Comparison of ENCODE assay signal across 8 cellular contexts in the genomic region with DNA sequence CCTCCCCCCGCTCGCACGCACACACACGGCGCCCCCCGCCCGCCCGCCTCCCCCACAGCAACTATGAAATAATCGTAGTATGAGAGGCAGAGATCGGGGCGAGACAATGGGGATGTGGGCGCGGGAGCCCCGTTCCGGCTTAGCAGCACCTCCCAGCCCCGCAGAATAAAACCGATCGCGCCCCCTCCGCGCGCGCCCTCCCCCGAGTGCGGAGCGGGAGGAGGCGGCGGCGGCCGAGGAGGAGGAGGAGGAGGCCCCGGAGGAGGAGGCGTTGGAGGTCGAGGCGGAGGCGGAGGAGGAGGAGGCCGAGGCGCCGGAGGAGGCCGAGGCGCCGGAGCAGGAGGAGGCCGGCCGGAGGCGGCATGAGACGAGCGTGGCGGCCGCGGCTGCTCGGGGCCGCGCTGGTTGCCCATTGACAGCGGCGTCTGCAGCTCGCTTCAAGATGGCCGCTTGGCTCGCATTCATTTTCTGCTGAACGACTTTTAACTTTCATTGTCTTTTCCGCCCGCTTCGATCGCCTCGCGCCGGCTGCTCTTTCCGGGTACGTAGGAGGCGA. TPM values are rescaled to one million over a fixed set of nuclear protein-coding genes. Genes with fewer than 3 reads are reported as not detected.
A peak's percentile ranks its signal among the peaks of the same experiment; 100 is the strongest.
DNase-seq lines count a peak whose midpoint lies in the region; ATAC-seq and TF ChIP-seq lines count a peak whose summit lies in the region.

No MANE protein-coding gene starts in this region.

- H3K9me3 ChIP-seq in lower lobe of right lung, result no peaks in the 10 kb centered on the region

- H3K9me3 Mint-ChIP-seq in activated CD4-positive, alpha-beta memory T cell treated with anti-CD3 and anti-CD28 coated beads for 36 hours, result no peaks in the 10 kb centered on the region
- H3K9me3 Mint-ChIP-seq in stimulated activated naive B cell treated with anti-CD40 and anti-IgM and Interleukin-4, amounts not matched to agents 10 μg/mL and 1 μg/mL and 100 μg/mL, for 72 hours, result no peaks in the 10 kb centered on the region

- ATAC-seq in GM18511 (IDR thresholded peaks at IDR 0.05; ENCODE audit: unreplicated experiment) (peak; percentile 26), lower lobe of right lung (peak; percentile 67 to 68), HG02870 (IDR thresholded peaks at IDR 0.05; ENCODE audit: unreplicated experiment) (no peak)
- peak; percentile 29 to 31 for ATAC-seq in stimulated activated naive B cell treated with anti-CD40 and anti-IgM and Interleukin-4, amounts not matched to agents 10 μg/mL and 1 μg/mL and 100 μg/mL, for 72 hours (replicated peaks)

- DNase-seq in AG20443 (ENCODE audit: low spot score) (peak; percentile 77), NCI-H146 (lab: John Stamatoyannopoulos, UW) (peak; percentile 82), lower lobe of right lung (peak; percentile 80)
- DNase-seq in activated CD4-positive, alpha-beta memory T cell treated with anti-CD3 and anti-CD28 coated beads for 36 hours, result peak; percentile 65
- DNase-seq in effector CD8-positive, alpha-beta T cell (lab: John Stamatoyannopoulos, UW), result peak; percentile 43
- DNase-seq in stimulated activated naive B cell treated with anti-CD40 and anti-IgM and Interleukin-4, amounts not matched to agents 10 μg/mL and 1 μg/mL and 100 μg/mL, for 72 hours, result peak; percentile 55

- peak overlapping the region; percentile 80 for H3K27ac Mint-ChIP-seq in activated CD4-positive, alpha-beta memory T cell treated with anti-CD3 and anti-CD28 coated beads for 36 hours
- H3K27ac Mint-ChIP-seq in stimulated activated naive B cell treated with anti-CD40 and anti-IgM and Interleukin-4, amounts not matched to agents 10 μg/mL and 1 μg/mL and 100 μg/mL, for 72 hours, result peak overlapping the region; percentile 97

- H3K4me1 ChIP-seq in lower lobe of right lung, result peaks cover 56% of the 10 kb centered on the region

- CTCF ChIA-PET in activated CD4-positive, alpha-beta memory T cell treated with anti-CD3 and anti-CD28 coated beads for 36 hours (lab: Charles Lee), result no interaction called here

- POLR2A ChIA-PET in activated CD4-positive, alpha-beta memory T cell treated with anti-CD3 and anti-CD28 coated beads for 36 hours (lab: Charles Lee), result interaction anchor here (1.0 to 1.3 kb wide), 2 partner anchors 92 to 116 kb away, joined by 3 read pairs; no protein-coding TSS in a partner anchor

- peaks cover 22% of the 10 kb centered on the region for H3K27me3 Mint-ChIP-seq in activated CD4-positive, alpha-beta memory T cell treated with anti-CD3 and anti-CD28 coated beads for 36 hours
- H3K27me3 Mint-ChIP-seq in stimulated activated naive B cell treated with anti-CD40 and anti-IgM and Interleukin-4, amounts not matched to agents 10 μg/mL and 1 μg/mL and 100 μg/mL, for 72 hours, result no peaks in the 10 kb centered on the region

- intact Hi-C loops in activated CD4-positive, alpha-beta memory T cell treated with anti-CD3 and anti-CD28 coated beads for 36 hours (cut with micrococcal nuclease), result loop anchor here (2.0 to 5.0 kb wide), 2 partner anchors 299 to 318 kb away; partner anchors contain the start of gene DNAJC1
- intact Hi-C loops in lower lobe of right lung (cut with DNase I), result no loop called here

- peaks cover 15% of the 10 kb centered on the region for H3K36me3 Mint-ChIP-seq in activated CD4-positive, alpha-beta memory T cell treated with anti-CD3 and anti-CD28 coated beads for 36 hours
- H3K36me3 Mint-ChIP-seq in stimulated activated naive B cell treated with anti-CD40 and anti-IgM and Interleukin-4, amounts not matched to agents 10 μg/mL and 1 μg/mL and 100 μg/mL, for 72 hours, result peaks cover 1 to 9% of the 10 kb centered on the region in 2 donors

- no peak for TF ChIP-seq CTCF in lower lobe of right lung (IDR thresholded peaks at IDR 0.05)

- H3K36me3 ChIP-seq in lower lobe of right lung, result no peaks in the 10 kb centered on the region

- H3K4me3 ChIP-seq in lower lobe of right lung, result peak overlapping the region; percentile 87

- H3K27me3 ChIP-seq in lower lobe of right lung (ENCODE audit: low read depth), result peaks cover 9% of the 10 kb centered on the region

- H3K4me3 Mint-ChIP-seq in activated CD4-positive, alpha-beta memory T cell treated with anti-CD3 and anti-CD28 coated beads for 36 hours, result peak overlapping the region; percentile 75
- H3K4me3 Mint-ChIP-seq in stimulated activated naive B cell treated with anti-CD40 and anti-IgM and Interleukin-4, amounts not matched to agents 10 μg/mL and 1 μg/mL and 100 μg/mL, for 72 hours, result peak overlapping the region; percentile 90 to 92

- H3K27ac ChIP-seq in lower lobe of right lung, result peak overlapping the region; percentile 90

- H3K4me1 Mint-ChIP-seq in activated CD4-positive, alpha-beta memory T cell treated with anti-CD3 and anti-CD28 coated beads for 36 hours (ENCODE audit: low read depth), result peaks cover 57% of the 10 kb centered on the region
- H3K4me1 Mint-ChIP-seq in stimulated activated naive B cell treated with anti-CD40 and anti-IgM and Interleukin-4, amounts not matched to agents 10 μg/mL and 1 μg/mL and 100 μg/mL, for 72 hours, result peaks cover 28 to 52% of the 10 kb centered on the region in 2 donors

RNA-seq across cellular contexts. Expression of gene BMI1, which starts 0.3 kb away (rescaled TPM):
- 10 to 100 TPM; 58.8 to 63.5 TPM for total RNA-seq in activated CD4-positive, alpha-beta memory T cell treated with anti-CD3 and anti-CD28 coated beads for 36 hours
- total RNA-seq in lower lobe of right lung, result 48.4 TPM

RNA-seq across cellular contexts. Expression of gene COMMD3, which starts 5.0 kb away (rescaled TPM):
- total RNA-seq in activated CD4-positive, alpha-beta memory T cell treated with anti-CD3 and anti-CD28 coated beads for 36 hours, result 10 to 100 TPM; 84.6 to 91.4 TPM
- total RNA-seq in lower lobe of right lung, result 51.0 TPM

RNA-seq across cellular contexts. Expression of gene SPAG6, which starts 24.1 kb away (rescaled TPM):
- total RNA-seq in activated CD4-positive, alpha-beta memory T cell treated with anti-CD3 and anti-CD28 coated beads for 36 hours, result under 1 TPM in 1 of 2 experiments, not detected in 1; 0.24 TPM
- 10.4 TPM for total RNA-seq in lower lobe of right lung
